In the genomic region with DNA sequence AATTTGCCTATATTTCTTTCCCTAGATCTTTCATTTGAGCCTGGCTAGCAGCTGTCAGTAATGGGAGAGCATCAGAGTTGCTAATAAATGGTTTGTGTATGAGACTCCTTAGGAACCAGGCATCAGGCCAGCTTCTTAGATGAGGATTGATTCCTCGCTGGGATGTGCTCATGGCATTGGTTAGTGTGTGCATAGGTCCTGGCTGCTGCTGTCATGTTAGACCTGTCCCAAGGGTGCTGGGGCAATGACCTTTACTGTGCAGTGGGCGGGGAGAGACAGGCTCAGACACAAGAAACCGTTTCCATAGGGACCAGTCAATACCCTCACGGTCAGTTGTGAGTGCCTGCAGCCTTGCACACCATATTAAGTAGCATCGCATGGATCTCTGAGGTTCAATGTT, we compare ENCODE assay signal across 18 cellular contexts.
A peak's percentile ranks its signal among the peaks of the same experiment; 100 is the strongest.
DNase-seq lines count a peak whose midpoint lies in the region; ATAC-seq and TF ChIP-seq lines count a peak whose summit lies in the region.
"Had no signal": no experiment of that assay in that cellular context is flagged by ENCODE, and none has a peak within 500 bp of the region (broad histone marks: within the 10 kb centered on the region; RNA-seq: fewer than 3 reads in every experiment).

No MANE protein-coding gene starts in this region.

- no peaks in the 10 kb centered on the region for H4K20me1 ChIP-seq in SK-N-SH (ENCODE audit: insufficient read depth)
- H4K20me1 ChIP-seq in KMS-11 (ENCODE audit: insufficient read depth), result no peaks in the 10 kb centered on the region

- CTCF ChIA-PET in SK-N-SH (lab: Yijun Ruan, JAX), result no interaction called here

- no peak overlapping the region for H3K4me2 ChIP-seq in SK-N-SH
- H3K4me2 ChIP-seq in KMS-11, result peak overlapping the region; percentile 48
- H3K4me2 ChIP-seq: hepatocyte had no signal

- TF ChIP-seq CTCF in SK-N-SH (IDR thresholded peaks at IDR 0.05) (no peak), KMS-11 (conservative IDR thresholded peaks at IDR 0.05; ENCODE audit: low read depth, low read length) (no peak)

- H2AFZ ChIP-seq in SK-N-SH (ENCODE audit: low read depth) (no peak overlapping the region), KMS-11 (ENCODE audit: low read depth) (no peak overlapping the region)
- H2AFZ ChIP-seq: hepatocyte had no signal

- no peaks in the 10 kb centered on the region for H3F3A ChIP-seq in SK-N-SH (replicated peaks; ENCODE audit: insufficient read depth)

- TF ChIP-seq RAD21 in SK-N-SH (IDR thresholded peaks at IDR 0.05; ENCODE audit: low read length), result no peak

- POLR2A ChIA-PET in SK-N-SH (lab: Yijun Ruan, JAX), result no interaction called here

- H3K4me1 ChIP-seq in SK-N-SH (ENCODE audit: control insufficient read depth in 1 of 2, insufficient read depth in 2 of 2, low read depth in 1 of 2, low read length in 1 of 2), result no peaks in the 10 kb centered on the region
- H3K4me1 ChIP-seq in KMS-11 (ENCODE audit: low read depth, poor library complexity, severe bottlenecking), result peaks cover 72% of the 10 kb centered on the region
- H3K4me1 ChIP-seq in skeletal muscle tissue (ENCODE audit: control insufficient read depth in 3 of 3, insufficient read depth in 3 of 3, low read length in 3 of 3), result peaks cover 3 to 19% (median 8%) of the 10 kb centered on the region in 3 donors
- H3K4me1 ChIP-seq: left lung, prostate gland had no signal

- no peaks in the 10 kb centered on the region for H3K9me2 ChIP-seq in SK-N-SH

- H3K27me3 ChIP-seq in SK-N-SH (ENCODE audit: insufficient read depth), result no peaks in the 10 kb centered on the region
- H3K27me3 ChIP-seq in KMS-11 (ENCODE audit: insufficient read depth, low read depth), result no peaks in the 10 kb centered on the region
- no peaks in the 10 kb centered on the region for H3K27me3 ChIP-seq in skeletal muscle tissue (ENCODE audit: control insufficient read depth in 3 of 3, insufficient read depth in 3 of 3, low read length in 3 of 3)
- H3K27me3 ChIP-seq: hepatocyte, left lung, tibial artery had no signal

- H3K4me3 ChIP-seq in SK-N-SH (ENCODE audit: low read depth in 2 of 2, low read length in 1 of 2), result no peak overlapping the region
- H3K4me3 ChIP-seq in KMS-11 (IDR thresholded peaks at IDR 0.05; ENCODE audit: insufficient read depth, low read depth, low read length), result no peak overlapping the region
- H3K4me3 ChIP-seq in skeletal muscle tissue (ENCODE audit: low read length in 3 of 3), result no peak overlapping the region
- H3K4me3 ChIP-seq: hepatocyte, left lung, prostate gland, tibial artery had no signal

- DNase-seq in SK-N-SH (no peak), fibroblast of gingiva (ENCODE audit: low read depth) (peak; percentile 74), NCI-H146 (lab: John Stamatoyannopoulos, UW) (no peak)
- DNase-seq: activated CD8-positive, alpha-beta T cell treated with anti-CD3 and anti-CD28 coated beads, Interleukin-2, amount 10 ng/mL, durations not matched to agents 7 days and 5 days; anterior cingulate cortex; GF-D8; GOT3; left lung; NCI-H1092; NCI-H345; tibial artery had no signal

- TF ChIP-seq EP300 in SK-N-SH (IDR thresholded peaks at IDR 0.05; ENCODE audit: borderline replicate concordance in 1 of 2, low read depth in 1 of 2, low read length in 1 of 2), result no peak

- peak; percentile 82 for ATAC-seq in SK-N-SH treated with all-trans-retinoic acid at 6 μM for 48 hours
- no peak for ATAC-seq in HG03521 (IDR thresholded peaks at IDR 0.05; ENCODE audit: unreplicated experiment)
- ATAC-seq in HG02885 (IDR thresholded peaks at IDR 0.05; ENCODE audit: poor library complexity, unreplicated experiment), result no peak
- ATAC-seq: activated CD8-positive, alpha-beta T cell treated with anti-CD3 and anti-CD28 coated beads, Interleukin-2, amount 10 ng/mL, durations not matched to agents 7 days and 5 days; left lung had no signal

- H3K9ac ChIP-seq in SK-N-SH (no peak overlapping the region), KMS-11 (no peak overlapping the region), skeletal muscle tissue (ENCODE audit: low read depth in 1 of 3, low read length in 3 of 3) (no peak overlapping the region)

- H3K9me3 ChIP-seq in SK-N-SH, result no peaks in the 10 kb centered on the region
- no peaks in the 10 kb centered on the region for H3K9me3 ChIP-seq in skeletal muscle tissue (ENCODE audit: control insufficient read depth in 3 of 3, low read length in 3 of 3)
- H3K9me3 ChIP-seq: left lung, prostate gland, tibial artery had no signal

- H3K27ac ChIP-seq in SK-N-SH (ENCODE audit: low read depth in 2 of 2, low read length in 1 of 2) (no peak overlapping the region), KMS-11 (peak overlapping the region; percentile 17; the same call in 1 of the 2 replicates), skeletal muscle tissue (ENCODE audit: low read depth, low read length) (peak overlapping the region; percentile 54)
- H3K27ac ChIP-seq: hepatocyte, left lung, prostate gland, tibial artery had no signal

- 94% methylated on average over 5 of the region's 5 CpGs for WGBS in SK-N-SH (ENCODE audit: low lambda C conversion rate)

- H3K36me3 ChIP-seq in SK-N-SH (replicated peaks in 1 of 2; ENCODE audit: control insufficient read depth in 1 of 2, insufficient read depth in 2 of 2, low read length in 1 of 2), result no peaks in the 10 kb centered on the region
- no peaks in the 10 kb centered on the region for H3K36me3 ChIP-seq in KMS-11 (ENCODE audit: insufficient read depth)
- no peaks in the 10 kb centered on the region for H3K36me3 ChIP-seq in skeletal muscle tissue (ENCODE audit: control insufficient read depth in 3 of 3, insufficient read depth in 3 of 3, low read length in 3 of 3)
- H3K36me3 ChIP-seq: left lung, prostate gland, tibial artery had no signal

- H3K79me2 ChIP-seq in SK-N-SH (ENCODE audit: insufficient read depth) (no peaks in the 10 kb centered on the region), KMS-11 (ENCODE audit: insufficient read depth, low read depth) (no peaks in the 10 kb centered on the region)
- H3K79me2 ChIP-seq: hepatocyte had no signal

TF ChIP-seq in SK-N-SH treated with all-trans-retinoic acid at 6 μM for 48 hours, 23 proteins besides CTCF, POLR2A, EP300 and RAD21 (continues in another document):
- TF ChIP-seq ISL1 (CRISPR knock-in tag; IDR thresholded peaks at IDR 0.05) (no peak), PPARA (CRISPR knock-in tag; IDR thresholded peaks at IDR 0.05; ENCODE audit: borderline replicate concordance) (no peak), RARB (CRISPR knock-in tag; IDR thresholded peaks at IDR 0.05) (no peak), ZFP30 (CRISPR knock-in tag; IDR thresholded peaks at IDR 0.05) (no peak), TOX (CRISPR knock-in tag; IDR thresholded peaks at IDR 0.05; ENCODE audit: borderline replicate concordance) (no peak)
- TF ChIP-seq, protein P1, sequence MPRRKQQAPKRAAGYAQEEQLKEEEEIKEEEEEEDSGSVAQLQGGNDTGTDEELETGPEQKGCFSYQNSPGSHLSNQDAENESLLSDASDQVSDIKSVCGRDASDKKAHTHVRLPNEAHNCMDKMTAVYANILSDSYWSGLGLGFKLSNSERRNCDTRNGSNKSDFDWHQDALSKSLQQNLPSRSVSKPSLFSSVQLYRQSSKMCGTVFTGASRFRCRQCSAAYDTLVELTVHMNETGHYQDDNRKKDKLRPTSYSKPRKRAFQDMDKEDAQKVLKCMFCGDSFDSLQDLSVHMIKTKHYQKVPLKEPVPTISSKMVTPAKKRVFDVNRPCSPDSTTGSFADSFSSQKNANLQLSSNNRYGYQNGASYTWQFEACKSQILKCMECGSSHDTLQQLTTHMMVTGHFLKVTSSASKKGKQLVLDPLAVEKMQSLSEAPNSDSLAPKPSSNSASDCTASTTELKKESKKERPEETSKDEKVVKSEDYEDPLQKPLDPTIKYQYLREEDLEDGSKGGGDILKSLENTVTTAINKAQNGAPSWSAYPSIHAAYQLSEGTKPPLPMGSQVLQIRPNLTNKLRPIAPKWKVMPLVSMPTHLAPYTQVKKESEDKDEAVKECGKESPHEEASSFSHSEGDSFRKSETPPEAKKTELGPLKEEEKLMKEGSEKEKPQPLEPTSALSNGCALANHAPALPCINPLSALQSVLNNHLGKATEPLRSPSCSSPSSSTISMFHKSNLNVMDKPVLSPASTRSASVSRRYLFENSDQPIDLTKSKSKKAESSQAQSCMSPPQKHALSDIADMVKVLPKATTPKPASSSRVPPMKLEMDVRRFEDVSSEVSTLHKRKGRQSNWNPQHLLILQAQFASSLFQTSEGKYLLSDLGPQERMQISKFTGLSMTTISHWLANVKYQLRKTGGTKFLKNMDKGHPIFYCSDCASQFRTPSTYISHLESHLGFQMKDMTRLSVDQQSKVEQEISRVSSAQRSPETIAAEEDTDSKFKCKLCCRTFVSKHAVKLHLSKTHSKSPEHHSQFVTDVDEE (CRISPR knock-in tag; IDR thresholded peaks at IDR 0.05), result no peak

TF ChIP-seq in SK-N-SH, 30 proteins besides CTCF, POLR2A, EP300 and RAD21 (continues in another document):
- TF ChIP-seq FOSL2 (IDR thresholded peaks at IDR 0.05; ENCODE audit: borderline replicate concordance, low read depth), result no peak
- TF ChIP-seq YY1 (IDR thresholded peaks at IDR 0.05; ENCODE audit: low read depth), result no peak
- TF ChIP-seq GABPA (IDR thresholded peaks at IDR 0.05; ENCODE audit: low read depth), result no peak
- no peak for TF ChIP-seq RCOR1 (IDR thresholded peaks at IDR 0.05; ENCODE audit: low read length)
- no peak for TF ChIP-seq CHD2 (IDR thresholded peaks at IDR 0.05; ENCODE audit: low read length, partially characterized antibody)
- TF ChIP-seq FOXM1 (IDR thresholded peaks at IDR 0.05; ENCODE audit: low read depth), result no peak
- TF ChIP-seq, protein P2, sequence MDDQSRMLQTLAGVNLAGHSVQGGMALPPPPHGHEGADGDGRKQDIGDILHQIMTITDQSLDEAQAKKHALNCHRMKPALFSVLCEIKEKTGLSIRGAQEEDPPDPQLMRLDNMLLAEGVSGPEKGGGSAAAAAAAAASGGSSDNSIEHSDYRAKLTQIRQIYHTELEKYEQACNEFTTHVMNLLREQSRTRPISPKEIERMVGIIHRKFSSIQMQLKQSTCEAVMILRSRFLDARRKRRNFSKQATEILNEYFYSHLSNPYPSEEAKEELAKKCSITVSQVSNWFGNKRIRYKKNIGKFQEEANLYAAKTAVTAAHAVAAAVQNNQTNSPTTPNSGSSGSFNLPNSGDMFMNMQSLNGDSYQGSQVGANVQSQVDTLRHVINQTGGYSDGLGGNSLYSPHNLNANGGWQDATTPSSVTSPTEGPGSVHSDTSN (IDR thresholded peaks at IDR 0.05), result no peak

Comparison
In these comparisons a context has a peak if more than half of its experiments do, and no peak if none do; other contexts are left out.
1. H3K27ac ChIP-seq: peak in KMS-11 (single experiment) and skeletal muscle tissue (single experiment); none in SK-N-SH (0 of 2).